ENCODE assay signal across 8 cellular contexts in genomic region chr1:64823691-64824476, GRCh38.
DNase-seq lines count a peak whose midpoint lies in the region; ATAC-seq, FAIRE-seq and TF ChIP-seq lines count a peak whose summit lies in the region.

No MANE protein-coding gene starts in this region.

- CTCF ChIA-PET in activated CD4-positive, alpha-beta memory T cell treated with anti-CD3 and anti-CD28 coated beads, Interleukin-2, amount 10 ng/mL, durations not matched to agents 7 days and 5 days (lab: Charles Lee) = interaction anchor here (0.6 to 1.6 kb wide), 21 partner anchors 9 to 995 kb away, joined by 3 to 9 read pairs (median 3); no protein-coding TSS in a partner anchor

- H3K4me3 Mint-ChIP-seq in activated CD4-positive, alpha-beta memory T cell treated with anti-CD3 and anti-CD28 coated beads, Interleukin-2, amount 10 ng/mL, durations not matched to agents 7 days and 5 days = no peak overlapping the region

- DNase-seq in GM03348 (ENCODE audit: low spot score) (peak; percentile 77), HK-2 (ENCODE audit: unreplicated experiment) (peak; percentile 47), NCI-H774 (lab: John Stamatoyannopoulos, UW) (peak; percentile 70), mucosa of descending colon (peak in 1 of 3 donors; percentile 94)
- DNase-seq in activated CD4-positive, alpha-beta memory T cell treated with anti-CD3 and anti-CD28 coated beads, Interleukin-2, amount 10 ng/mL, durations not matched to agents 7 days and 5 days = peak; percentile 61
- peak; percentile 9 to 19 for DNase-seq in stimulated activated CD8-positive, alpha-beta memory T cell treated with anti-CD3 and anti-CD28 coated beads, Interleukin-7, amount 100 ng/mL, for 1 hour (ENCODE audit: low read depth in 2 of 2)

- no peak overlapping the region for H3K27ac Mint-ChIP-seq in activated CD4-positive, alpha-beta memory T cell treated with anti-CD3 and anti-CD28 coated beads, Interleukin-2, amount 10 ng/mL, durations not matched to agents 7 days and 5 days

- H3K27me3 Mint-ChIP-seq in activated CD4-positive, alpha-beta memory T cell treated with anti-CD3 and anti-CD28 coated beads, Interleukin-2, amount 10 ng/mL, durations not matched to agents 7 days and 5 days = peaks cover 2% of the 10 kb centered on the region

- no peaks in the 10 kb centered on the region for H3K9me3 Mint-ChIP-seq in activated CD4-positive, alpha-beta memory T cell treated with anti-CD3 and anti-CD28 coated beads, Interleukin-2, amount 10 ng/mL, durations not matched to agents 7 days and 5 days

- intact Hi-C loops in mucosa of descending colon (cut with DNase I, micrococcal nuclease) = loop anchor here (1.0 to 10.0 kb wide), 3 partner anchors 79 to 138 kb away; partner anchors contain the start of gene RAVER2 (in 1 of the 2)

- peak; percentile 89 for FAIRE-seq in endometrium (lab: Jason Lieb, UNC)

- peak; percentile 70 for TF ChIP-seq CTCF in mucosa of descending colon (IDR thresholded peaks at IDR 0.05)

- H3K4me3 ChIP-seq in mucosa of descending colon = no peak overlapping the region

- H3K4me1 Mint-ChIP-seq in activated CD4-positive, alpha-beta memory T cell treated with anti-CD3 and anti-CD28 coated beads, Interleukin-2, amount 10 ng/mL, durations not matched to agents 7 days and 5 days = peaks cover 29% of the 10 kb centered on the region

- no peaks in the 10 kb centered on the region for H3K4me1 ChIP-seq in mucosa of descending colon (ENCODE audit: low read depth)

- peaks cover 3% of the 10 kb centered on the region for H3K36me3 Mint-ChIP-seq in activated CD4-positive, alpha-beta memory T cell treated with anti-CD3 and anti-CD28 coated beads, Interleukin-2, amount 10 ng/mL, durations not matched to agents 7 days and 5 days (ENCODE audit: low read depth)

- peak; percentile 86 for ATAC-seq in mucosa of descending colon
- ATAC-seq in HG02870 (IDR thresholded peaks at IDR 0.05; ENCODE audit: unreplicated experiment) = no peak

- H3K36me3 ChIP-seq in mucosa of descending colon (ENCODE audit: low read depth) = no peaks in the 10 kb centered on the region

- POLR2A ChIA-PET in activated CD4-positive, alpha-beta memory T cell treated with anti-CD3 and anti-CD28 coated beads, Interleukin-2, amount 10 ng/mL, durations not matched to agents 7 days and 5 days (lab: Charles Lee) = interaction anchor here (0.7 kb wide), 1 partner anchor 21 kb away, joined by 3 read pairs; no protein-coding TSS in a partner anchor

- no peaks in the 10 kb centered on the region for H3K9me3 ChIP-seq in mucosa of descending colon
